In genomic region chr20:45407067-45407745, GRCh38 we compare ENCODE assay signal across 8 cellular contexts. TPM values are rescaled to one million over a fixed set of nuclear protein-coding genes. Genes with fewer than 3 reads are reported as not detected.
A peak's percentile ranks its signal among the peaks of the same experiment; 100 is the strongest.
DNase-seq lines count a peak whose midpoint lies in the region; ATAC-seq and TF ChIP-seq lines count a peak whose summit lies in the region.

No MANE protein-coding gene starts in this region.

- H3K9ac ChIP-seq in HUES48 (ENCODE audit: low read depth, low read length) = peak overlapping the region; percentile 76; the same call in 1 of the 2 replicates

- peak overlapping the region; percentile 78 for H3K27ac ChIP-seq in HUES48 (ENCODE audit: low read depth, low read length)

- peak overlapping the region; percentile 85 for H3K4me3 Mint-ChIP-seq in progenitor cell of endocrine pancreas (ENCODE audit: low read depth)

- in situ Hi-C loops in astrocyte of the cerebellum (cut with HindIII; ENCODE audit: low sequenced_read_pairs) = no loop called here

- no peaks in the 10 kb centered on the region for H3K9me3 ChIP-seq in HUES48 (ENCODE audit: control insufficient read depth, insufficient read depth, low read length)

- DNase-seq in Ammon's horn (ENCODE audit: low spot score) (peak; percentile 66), astrocyte of the cerebellum (ENCODE audit: low read depth) (no peak), hippocampal formation (lab: John Stamatoyannopoulos, UW) (peak; percentile 46 to 58), progenitor cell of endocrine pancreas (ENCODE audit: low spot score, unreplicated experiment) (peak; percentile 28), DMS114 treated with DMSO at 0.1 percent for 48 hours (lab: John Stamatoyannopoulos, UW; ENCODE audit: unreplicated experiment) (no peak)

- H3K27me3 ChIP-seq in HUES48 (ENCODE audit: control insufficient read depth, insufficient read depth, low read length) = peaks cover 33% of the 10 kb centered on the region

- H3K36me3 ChIP-seq in HUES48 (ENCODE audit: control insufficient read depth, insufficient read depth, low read length) = peaks cover 28% of the 10 kb centered on the region

- peaks cover 6% of the 10 kb centered on the region for H3K27me3 Mint-ChIP-seq in progenitor cell of endocrine pancreas

- H3K36me3 Mint-ChIP-seq in progenitor cell of endocrine pancreas (ENCODE audit: insufficient read depth) = peaks cover 8% of the 10 kb centered on the region

- TF ChIP-seq CTCF in astrocyte of the cerebellum (IDR thresholded peaks at IDR 0.05; ENCODE audit: low read depth, low read length, missing control alignments) = no peak
- TF ChIP-seq CTCF in progenitor cell of endocrine pancreas (IDR thresholded peaks at IDR 0.05; ENCODE audit: unreplicated experiment) = no peak

- H3K4me1 Mint-ChIP-seq in progenitor cell of endocrine pancreas (ENCODE audit: low read depth) = peaks cover 10% of the 10 kb centered on the region

- peaks cover 10% of the 10 kb centered on the region for H3K4me1 ChIP-seq in HUES48 (ENCODE audit: control insufficient read depth, insufficient read depth, low read length)

- peak overlapping the region; percentile 82 for H3K27ac Mint-ChIP-seq in progenitor cell of endocrine pancreas

- H3K4me3 ChIP-seq in HUES48 (ENCODE audit: low read depth, low read length) = peak overlapping the region; percentile 72
- peak overlapping the region; percentile 52 for H3K4me3 ChIP-seq in astrocyte of the cerebellum (ENCODE audit: low read depth, low read length)

- H3K9me3 Mint-ChIP-seq in progenitor cell of endocrine pancreas (ENCODE audit: low read depth) = no peaks in the 10 kb centered on the region

- ATAC-seq in HG03097 (IDR thresholded peaks at IDR 0.05; ENCODE audit: low FRiP score, unreplicated experiment) = no peak
- ATAC-seq in HG03469 (IDR thresholded peaks at IDR 0.05; ENCODE audit: unreplicated experiment) = no peak

RNA-seq across cellular contexts. Expression of gene DBNDD2, which starts 0.9 kb away (rescaled TPM):
- 22.0 and 23.2 TPM in 2 replicates for total RNA-seq in progenitor cell of endocrine pancreas

RNA-seq across cellular contexts. Expression of gene PIGT, which starts 8.7 kb away (rescaled TPM):
- 85.1 and 87.7 TPM in 2 replicates for total RNA-seq in progenitor cell of endocrine pancreas

RNA-seq across cellular contexts. Expression of gene TP53TG5, which starts 29.1 kb away (rescaled TPM):
- not detected in 2 replicates for total RNA-seq in progenitor cell of endocrine pancreas

RNA-seq across cellular contexts. Expression of gene SYS1, which starts 44.2 kb away (rescaled TPM):
- 31.1 and 31.9 TPM in 2 replicates for total RNA-seq in progenitor cell of endocrine pancreas

RNA-seq across cellular contexts. Expression of gene SDC4, which starts 59.0 kb away (rescaled TPM):
- total RNA-seq in progenitor cell of endocrine pancreas = 112 and 121 TPM in 2 replicates

Comparison
In these comparisons a context has a peak if more than half of its experiments do, and no peak if none do; other contexts are left out.
1. DNase-seq: peak in Ammon's horn (single experiment), hippocampal formation (2 of 2) and progenitor cell of endocrine pancreas (single experiment); none in astrocyte of the cerebellum (single experiment) and DMS114 treated with DMSO at 0.1 percent for 48 hours (single experiment).